Comparison of ENCODE assay signal across 1 cellular context in genomic region chr7:141587304-141587703, GRCh38.
TF ChIP-seq lines count a peak whose summit lies in the region.

No MANE protein-coding gene starts in this region.

TF ChIP-seq in H1, 55 proteins besides CTCF, POLR2A, EP300 and RAD21:
- TF ChIP-seq E2F6 (IDR thresholded peaks at IDR 0.05): no peak
- TF ChIP-seq NRF1 (IDR thresholded peaks at IDR 0.05; ENCODE audit: low read depth, low read length): no peak
- no peak for TF ChIP-seq BRCA1 (IDR thresholded peaks at IDR 0.05; ENCODE audit: low read depth, low read length)
- no peak for TF ChIP-seq TCF12 (IDR thresholded peaks at IDR 0.05; ENCODE audit: low read depth, low read length)
- TF ChIP-seq CTBP2 (IDR thresholded peaks at IDR 0.05; ENCODE audit: borderline replicate concordance, insufficient read depth, insufficient read length, low read length): no peak
- no peak for TF ChIP-seq JUND (IDR thresholded peaks at IDR 0.05; ENCODE audit: low read length)
- TF ChIP-seq RNF2 (IDR thresholded peaks at IDR 0.05; ENCODE audit: borderline replicate concordance, low read depth, low read length, missing control alignments, poor library complexity, severe bottlenecking): no peak
- no peak for TF ChIP-seq POU5F1 (IDR thresholded peaks at IDR 0.05; ENCODE audit: low read depth, low read length)
- no peak for TF ChIP-seq ATF3 (IDR thresholded peaks at IDR 0.05; ENCODE audit: insufficient read depth, low read depth, low read length)
- no peak for TF ChIP-seq ATF2 (IDR thresholded peaks at IDR 0.05; ENCODE audit: low read length)
- TF ChIP-seq POLR2AphosphoS5 (IDR thresholded peaks at IDR 0.05; ENCODE audit: low read depth, low read length): no peak
- TF ChIP-seq YY1 (IDR thresholded peaks at IDR 0.05; ENCODE audit: low read depth, low read length): no peak
- no peak for TF ChIP-seq RXRA (IDR thresholded peaks at IDR 0.05; ENCODE audit: insufficient read depth, low read depth, low read length)
- no peak for TF ChIP-seq SP1 (IDR thresholded peaks at IDR 0.05; ENCODE audit: low read depth, low read length)
